21 cellular contexts compared by ENCODE assay signal in the genomic region with DNA sequence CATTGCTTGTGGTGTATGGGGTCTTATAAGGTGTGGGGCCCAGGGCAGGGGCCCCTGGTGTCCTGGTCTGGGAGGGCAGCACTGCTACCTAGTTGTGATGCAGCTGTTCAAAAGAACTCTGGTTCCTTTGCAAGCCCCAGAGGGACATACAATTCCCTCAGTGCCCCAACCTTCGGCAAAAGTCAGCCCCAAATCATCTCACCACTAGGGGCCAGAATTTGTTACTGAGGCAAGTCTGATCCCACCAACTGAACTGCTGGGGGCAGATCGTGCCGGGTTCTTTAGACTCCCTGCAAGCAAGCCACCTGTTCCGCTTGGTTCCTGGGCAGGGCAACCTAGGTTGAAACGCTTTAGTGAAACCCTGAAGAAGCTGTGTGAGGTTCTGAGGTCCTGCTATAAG.
DNase-seq lines count a peak whose midpoint lies in the region; ATAC-seq, FAIRE-seq and TF ChIP-seq lines count a peak whose summit lies in the region.
"Had no signal": no experiment of that assay in that cellular context is flagged by ENCODE, and none has a peak within 500 bp of the region (broad histone marks: within the 10 kb centered on the region; RNA-seq: fewer than 3 reads in every experiment).

No MANE protein-coding gene starts in this region.

- RAD21 ChIA-PET in GM12878 (lab: Charles Lee; ENCODE audit: unreplicated experiment): no interaction called here

- no peaks in the 10 kb centered on the region for H3F3A ChIP-seq in Loucy (ENCODE audit: low read depth)

- H3K27ac ChIP-seq in GM12878 (ENCODE audit: control insufficient read depth, insufficient read depth) (no peak overlapping the region), osteoblast (ENCODE audit: low read depth, low read length) (no peak overlapping the region)
- H3K27ac ChIP-seq: A549, gastrocnemius medialis, lower lobe of right lung had no signal

- WGBS in GM12878 (ENCODE audit: insufficient coverage, insufficient replicate concordance, low lambda C conversion rate, missing lambda C conversion rate): 38% methylated on average over 4 of the region's 5 CpGs

- no peak for FAIRE-seq in GM12878 (lab: Jason Lieb, UNC)
- FAIRE-seq: A549 had no signal

- intact Hi-C loops in GM12878 (cut with micrococcal nuclease; ENCODE audit: unreplicated experiment) (no loop called here), head of caudate nucleus (cut with DNase I) (no loop called here)

- H3K9me3 ChIP-seq in Loucy (ENCODE audit: insufficient read depth, low read depth, low read length): no peaks in the 10 kb centered on the region
- no peaks in the 10 kb centered on the region for H3K9me3 ChIP-seq in GM12878 (replicated peaks; ENCODE audit: control insufficient read depth, insufficient read depth, low read length)
- H3K9me3 ChIP-seq in osteoblast (ENCODE audit: low read depth, low read length): no peaks in the 10 kb centered on the region
- H3K9me3 ChIP-seq: A549, gastrocnemius medialis, lower lobe of right lung had no signal

- SMC1A ChIA-PET in GM12878 (lab: Charles Lee; ENCODE audit: uncharacterized antibody, unreplicated experiment): no interaction called here

- H3K27me3 ChIP-seq in Loucy (ENCODE audit: insufficient read depth, low read length, poor library complexity, severe bottlenecking) (no peaks in the 10 kb centered on the region), GM12878 (replicated peaks in 1 of 2; ENCODE audit: control insufficient read depth in 2 of 2, insufficient read depth in 2 of 2, low read length in 1 of 2) (peaks cover 0 to 5% of the 10 kb centered on the region in 2 experiments; a peak in 2 of 4 replicates), osteoblast (ENCODE audit: insufficient read depth, low read length) (peaks cover 6% of the 10 kb centered on the region)
- H3K27me3 ChIP-seq: gastrocnemius medialis had no signal

- H3K79me2 ChIP-seq in Loucy (ENCODE audit: insufficient read depth, low read length) (no peaks in the 10 kb centered on the region), GM12878 (ENCODE audit: control insufficient read depth, insufficient read depth, low read length) (no peaks in the 10 kb centered on the region), osteoblast (ENCODE audit: insufficient read depth, low read length) (no peaks in the 10 kb centered on the region)

- H3K4me1 ChIP-seq in Loucy (ENCODE audit: insufficient read depth, low read length, poor library complexity, severe bottlenecking) (no peaks in the 10 kb centered on the region), GM12878 (ENCODE audit: control insufficient read depth, insufficient read depth, low read length) (no peaks in the 10 kb centered on the region), osteoblast (ENCODE audit: insufficient read depth, low read length) (peaks cover 8% of the 10 kb centered on the region)
- H3K4me1 ChIP-seq: A549, gastrocnemius medialis, lower lobe of right lung had no signal

- DNase-seq in NOMO-1 (lab: John Stamatoyannopoulos, UW; ENCODE audit: unreplicated experiment in 2 of 2) (peak; percentile 36 to 41), NOMO-1 treated with dmso at 0.1 percent for 144 hours (lab: John Stamatoyannopoulos, UW; ENCODE audit: unreplicated experiment) (no peak), GM12878 (ENCODE audit: low read depth, low spot score) (no peak), osteoblast (ENCODE audit: insufficient read length, low spot score, missing footprints) (peak; percentile 19), NCI-H524 (lab: John Stamatoyannopoulos, UW) (no peak), head of caudate nucleus (no peak), NCI-H2196 (lab: John Stamatoyannopoulos, UW; ENCODE audit: unreplicated experiment) (no peak)
- DNase-seq: activated CD4-positive, alpha-beta T cell treated with anti-CD3 and anti-CD28 coated beads for 1 hour; activated CD8-positive, alpha-beta memory T cell treated with anti-CD3 and anti-CD28 coated beads, Interleukin-2, amount 10 ng/mL, durations not matched to agents 7 days and 5 days; CD4-positive, CD25-positive, alpha-beta regulatory T cell; cerebellar nuclear complex; gastrocnemius medialis; lower lobe of right lung; MM.1S; NCI-H774; stimulated activated CD4-positive, alpha-beta T cell treated with anti-CD3 and anti-CD28 coated beads, Interleukin-12 subunit alpha, Interleukin-12 subunit beta, amount 100 ng/mL, for 4 hours; stimulated activated naive CD4-positive, alpha-beta T cell treated with Interleukin-2 at 50 U/mL for 16 hours; trophoblast cell had no signal

- no peak for TF ChIP-seq POLR2A in GM12878 (IDR thresholded peaks at IDR 0.05; ENCODE audit: low read depth, low read length)

- CTCF ChIA-PET in GM12878 (lab: Yijun Ruan, JAX): no interaction called here

- no peak overlapping the region for H3K9ac ChIP-seq in Loucy (ENCODE audit: low read depth, low read length, poor library complexity, severe bottlenecking)
- H3K9ac ChIP-seq in GM12878 (ENCODE audit: control insufficient read depth, insufficient read depth, low read length): no peak overlapping the region

- in situ Hi-C loops in GM12878 (cut with MboI): no loop called here

- H3K36me3 ChIP-seq in Loucy (ENCODE audit: insufficient read depth, low read length): no peaks in the 10 kb centered on the region
- no peaks in the 10 kb centered on the region for H3K36me3 ChIP-seq in GM12878 (ENCODE audit: control insufficient read depth in 2 of 2, insufficient read depth in 2 of 2, low read length in 1 of 2)
- no peaks in the 10 kb centered on the region for H3K36me3 ChIP-seq in osteoblast (ENCODE audit: insufficient read depth, low read length)
- H3K36me3 ChIP-seq: gastrocnemius medialis, lower lobe of right lung had no signal

- H3K4me3 ChIP-seq in Loucy (ENCODE audit: low read length, poor library complexity, severe bottlenecking) (no peak overlapping the region), GM12878 (no peak overlapping the region), osteoblast (ENCODE audit: insufficient read depth, low read length) (no peak overlapping the region)
- H3K4me3 ChIP-seq: A549, gastrocnemius medialis, lower lobe of right lung had no signal

- no peak for TF ChIP-seq EP300 in GM12878 (IDR thresholded peaks at IDR 0.05; ENCODE audit: borderline replicate concordance in 1 of 2, control insufficient read depth in 1 of 2, low read depth in 2 of 2, low read length in 2 of 2)

- H2AFZ ChIP-seq in Loucy (ENCODE audit: low read length): no peak overlapping the region
- H2AFZ ChIP-seq in GM12878 (ENCODE audit: control insufficient read depth, low read depth, low read length): no peak overlapping the region
- no peak overlapping the region for H2AFZ ChIP-seq in osteoblast (ENCODE audit: low read length)

- peak; percentile 23; the same call in 1 of the 3 replicates for ATAC-seq in GM12878
- ATAC-seq: activated CD8-positive, alpha-beta memory T cell treated with anti-CD3 and anti-CD28 coated beads, Interleukin-2, amount 10 ng/mL, durations not matched to agents 7 days and 5 days; gastrocnemius medialis; lower lobe of right lung; Right ventricle myocardium inferior had no signal

- no peaks in the 10 kb centered on the region for H4K20me1 ChIP-seq in Loucy (ENCODE audit: insufficient read depth, low read length, poor library complexity, severe bottlenecking)
- no peaks in the 10 kb centered on the region; the same call in 1 of the 2 replicates for H4K20me1 ChIP-seq in GM12878 (ENCODE audit: control insufficient read depth, insufficient read depth)
- H4K20me1 ChIP-seq in osteoblast (ENCODE audit: insufficient read depth, low read length): no peaks in the 10 kb centered on the region

- POLR2A ChIA-PET in GM12878 (lab: Charles Lee): interaction anchor here (0.6 kb wide), 1 partner anchor 615 kb away, joined by 6 read pairs; a partner anchor contains a TSS

- TF ChIP-seq CTCF in Loucy (conservative IDR thresholded peaks at IDR 0.05; ENCODE audit: low read length) (peak; percentile 36), GM12878 (IDR thresholded peaks at IDR 0.05 in 2 of 3, conservative IDR thresholded peaks at IDR 0.05 in 1 of 3; ENCODE audit: control insufficient read depth in 2 of 3, extremely low read depth in 1 of 3, insufficient read depth in 1 of 3, low read depth in 3 of 3, low read length in 3 of 3) (peak in 1 of 3 experiments; percentile 26; a peak in 1 of 6 replicates), osteoblast (IDR thresholded peaks at IDR 0.05; ENCODE audit: extremely low read depth, low read depth, low read length) (peak; percentile 24)

- no peaks in the 10 kb centered on the region for H3K9me2 ChIP-seq in Loucy (replicated peaks; ENCODE audit: low read depth, low read length)

- BruUV-seq in GM12878 (replicated peaks; lab: Mats Ljungman, UMichigan): no TSS peak

- no peak overlapping the region for H3K4me2 ChIP-seq in Loucy (ENCODE audit: low read depth, low read length, poor library complexity, severe bottlenecking)
- H3K4me2 ChIP-seq in GM12878 (ENCODE audit: control insufficient read depth, insufficient read depth): no peak overlapping the region
- no peak overlapping the region for H3K4me2 ChIP-seq in osteoblast (ENCODE audit: insufficient read depth, low read length)
- H3K4me2 ChIP-seq: A549 had no signal

- TF ChIP-seq RAD21 in GM12878 (IDR thresholded peaks at IDR 0.05; ENCODE audit: insufficient read depth, low read depth, low read length): no peak

TF ChIP-seq in GM12878, 131 proteins besides CTCF, POLR2A, EP300 and RAD21 (continues in another document):
- TF ChIP-seq CBX3 (IDR thresholded peaks at IDR 0.05; ENCODE audit: borderline replicate concordance, low read depth) (no peak), FOS (IDR thresholded peaks at IDR 0.05; ENCODE audit: borderline replicate concordance, extremely low read depth, insufficient read length) (no peak), GABPA (IDR thresholded peaks at IDR 0.05; ENCODE audit: low read depth) (no peak), CEBPB (IDR thresholded peaks at IDR 0.05; ENCODE audit: borderline replicate concordance in 1 of 2, low read depth in 2 of 2, low read length in 2 of 2) (no peak), ZNF384 (IDR thresholded peaks at IDR 0.05; ENCODE audit: borderline replicate concordance, low read depth, low read length) (no peak)

Comparison
In these comparisons a context has a peak if more than half of its experiments do, and no peak if none do; other contexts are left out.
1. DNase-seq: peak in NOMO-1 (2 of 2) and osteoblast (single experiment); none in NOMO-1 treated with dmso at 0.1 percent for 144 hours (single experiment), GM12878 (single experiment), NCI-H524 (0 of 2), head of caudate nucleus (0 of 42) and NCI-H2196 (single experiment).